1 cellular context compared by ENCODE assay signal in the genomic region with DNA sequence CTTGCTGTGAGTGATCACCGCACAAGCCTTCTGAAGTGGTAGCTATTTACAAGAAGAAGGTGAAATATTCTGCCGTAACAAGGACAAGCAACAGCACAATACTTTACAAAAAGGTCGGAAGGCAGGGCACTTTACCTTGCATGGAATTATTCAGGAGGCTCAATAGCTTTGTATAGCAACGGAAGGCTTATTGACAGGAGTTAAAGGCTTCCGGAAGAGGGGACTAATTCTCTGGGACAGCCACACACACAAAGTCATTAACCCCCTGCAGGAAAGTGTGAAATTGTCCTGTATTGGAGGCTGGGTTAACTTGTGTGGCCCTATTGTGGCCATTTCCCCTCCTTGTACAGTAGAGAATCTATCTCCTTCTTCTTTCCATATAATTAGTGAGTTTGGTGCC.
TF ChIP-seq lines count a peak whose summit lies in the region.

No MANE protein-coding gene starts in this region.

TF ChIP-seq in WTC11, 78 proteins besides CTCF, POLR2A, EP300 and RAD21 (continued from another document and continues in another):
- TF ChIP-seq, protein P1, sequence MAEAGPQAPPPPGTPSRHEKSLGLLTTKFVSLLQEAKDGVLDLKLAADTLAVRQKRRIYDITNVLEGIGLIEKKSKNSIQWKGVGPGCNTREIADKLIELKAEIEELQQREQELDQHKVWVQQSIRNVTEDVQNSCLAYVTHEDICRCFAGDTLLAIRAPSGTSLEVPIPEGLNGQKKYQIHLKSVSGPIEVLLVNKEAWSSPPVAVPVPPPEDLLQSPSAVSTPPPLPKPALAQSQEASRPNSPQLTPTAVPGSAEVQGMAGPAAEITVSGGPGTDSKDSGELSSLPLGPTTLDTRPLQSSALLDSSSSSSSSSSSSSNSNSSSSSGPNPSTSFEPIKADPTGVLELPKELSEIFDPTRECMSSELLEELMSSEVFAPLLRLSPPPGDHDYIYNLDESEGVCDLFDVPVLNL (CRISPR knock-in tag; IDR thresholded peaks at IDR 0.05; ENCODE audit: borderline replicate concordance, low read depth) = no peak
- TF ChIP-seq CBFB (CRISPR knock-in tag; IDR thresholded peaks at IDR 0.05; ENCODE audit: low read depth) (no peak), TCF7 (CRISPR knock-in tag; IDR thresholded peaks at IDR 0.05; ENCODE audit: low read depth) (no peak), MYBL2 (CRISPR knock-in tag; IDR thresholded peaks at IDR 0.05) (0 out of 2 replicates have a peak, but pooled peaks have one; percentile 33), ZNF219 (CRISPR knock-in tag; IDR thresholded peaks at IDR 0.05; ENCODE audit: borderline replicate concordance) (no peak), TEAD4 (CRISPR knock-in tag; IDR thresholded peaks at IDR 0.05) (no peak), NR2C2 (CRISPR knock-in tag; IDR thresholded peaks at IDR 0.05) (no peak), NFE2L1 (CRISPR knock-in tag; IDR thresholded peaks at IDR 0.05) (no peak), CREM (CRISPR knock-in tag; IDR thresholded peaks at IDR 0.05) (0 out of 2 replicates have a peak, but pooled peaks have one; percentile 52), SMAD4 (CRISPR knock-in tag; IDR thresholded peaks at IDR 0.05) (no peak), ZNF423 (CRISPR knock-in tag; IDR thresholded peaks at IDR 0.05) (0 out of 2 replicates have a peak, but pooled peaks have one; percentile 4), NR3C1 (CRISPR knock-in tag; conservative IDR thresholded peaks at IDR 0.05; ENCODE audit: low read depth) (no peak), NFATC4 (CRISPR knock-in tag; IDR thresholded peaks at IDR 0.05) (no peak), FOXP1 (CRISPR knock-in tag; IDR thresholded peaks at IDR 0.05; ENCODE audit: borderline replicate concordance) (no peak; the same call in 1 of the 2 replicates), GABPB1 (CRISPR knock-in tag; IDR thresholded peaks at IDR 0.05) (no peak), SOX15 (CRISPR knock-in tag; IDR thresholded peaks at IDR 0.05) (no peak), PRRX2 (CRISPR knock-in tag; IDR thresholded peaks at IDR 0.05) (0 out of 2 replicates have a peak, but pooled peaks have one; percentile 20)
- TF ChIP-seq, protein P2, sequence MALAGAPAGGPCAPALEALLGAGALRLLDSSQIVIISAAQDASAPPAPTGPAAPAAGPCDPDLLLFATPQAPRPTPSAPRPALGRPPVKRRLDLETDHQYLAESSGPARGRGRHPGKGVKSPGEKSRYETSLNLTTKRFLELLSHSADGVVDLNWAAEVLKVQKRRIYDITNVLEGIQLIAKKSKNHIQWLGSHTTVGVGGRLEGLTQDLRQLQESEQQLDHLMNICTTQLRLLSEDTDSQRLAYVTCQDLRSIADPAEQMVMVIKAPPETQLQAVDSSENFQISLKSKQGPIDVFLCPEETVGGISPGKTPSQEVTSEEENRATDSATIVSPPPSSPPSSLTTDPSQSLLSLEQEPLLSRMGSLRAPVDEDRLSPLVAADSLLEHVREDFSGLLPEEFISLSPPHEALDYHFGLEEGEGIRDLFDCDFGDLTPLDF (CRISPR knock-in tag; IDR thresholded peaks at IDR 0.05) = no peak
- TF ChIP-seq, protein P3, sequence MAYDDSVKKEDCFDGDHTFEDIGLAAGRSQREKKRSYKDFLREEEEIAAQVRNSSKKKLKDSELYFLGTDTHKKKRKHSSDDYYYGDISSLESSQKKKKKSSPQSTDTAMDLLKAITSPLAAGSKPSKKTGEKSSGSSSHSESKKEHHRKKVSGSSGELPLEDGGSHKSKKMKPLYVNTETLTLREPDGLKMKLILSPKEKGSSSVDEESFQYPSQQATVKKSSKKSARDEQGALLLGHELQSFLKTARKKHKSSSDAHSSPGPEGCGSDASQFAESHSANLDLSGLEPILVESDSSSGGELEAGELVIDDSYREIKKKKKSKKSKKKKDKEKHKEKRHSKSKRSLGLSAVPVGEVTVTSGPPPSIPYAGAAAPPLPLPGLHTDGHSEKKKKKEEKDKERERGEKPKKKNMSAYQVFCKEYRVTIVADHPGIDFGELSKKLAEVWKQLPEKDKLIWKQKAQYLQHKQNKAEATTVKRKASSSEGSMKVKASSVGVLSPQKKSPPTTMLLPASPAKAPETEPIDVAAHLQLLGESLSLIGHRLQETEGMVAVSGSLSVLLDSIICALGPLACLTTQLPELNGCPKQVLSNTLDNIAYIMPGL (CRISPR knock-in tag; IDR thresholded peaks at IDR 0.05) = 0 out of 2 replicates have a peak, but pooled peaks have one; percentile 29
- TF ChIP-seq, protein P4, sequence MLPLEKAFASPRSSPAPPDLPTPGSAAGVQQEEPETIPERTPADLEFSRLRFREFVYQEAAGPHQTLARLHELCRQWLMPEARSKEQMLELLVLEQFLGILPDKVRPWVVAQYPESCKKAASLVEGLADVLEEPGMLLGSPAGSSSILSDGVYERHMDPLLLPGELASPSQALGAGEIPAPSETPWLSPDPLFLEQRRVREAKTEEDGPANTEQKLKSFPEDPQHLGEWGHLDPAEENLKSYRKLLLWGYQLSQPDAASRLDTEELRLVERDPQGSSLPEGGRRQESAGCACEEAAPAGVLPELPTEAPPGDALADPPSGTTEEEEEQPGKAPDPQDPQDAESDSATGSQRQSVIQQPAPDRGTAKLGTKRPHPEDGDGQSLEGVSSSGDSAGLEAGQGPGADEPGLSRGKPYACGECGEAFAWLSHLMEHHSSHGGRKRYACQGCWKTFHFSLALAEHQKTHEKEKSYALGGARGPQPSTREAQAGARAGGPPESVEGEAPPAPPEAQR (CRISPR knock-in tag; IDR thresholded peaks at IDR 0.05) = no peak
- TF ChIP-seq, protein P5, sequence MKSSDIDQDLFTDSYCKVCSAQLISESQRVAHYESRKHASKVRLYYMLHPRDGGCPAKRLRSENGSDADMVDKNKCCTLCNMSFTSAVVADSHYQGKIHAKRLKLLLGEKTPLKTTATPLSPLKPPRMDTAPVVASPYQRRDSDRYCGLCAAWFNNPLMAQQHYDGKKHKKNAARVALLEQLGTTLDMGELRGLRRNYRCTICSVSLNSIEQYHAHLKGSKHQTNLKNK (CRISPR knock-in tag; IDR thresholded peaks at IDR 0.05) = no peak
- TF ChIP-seq, protein P6, sequence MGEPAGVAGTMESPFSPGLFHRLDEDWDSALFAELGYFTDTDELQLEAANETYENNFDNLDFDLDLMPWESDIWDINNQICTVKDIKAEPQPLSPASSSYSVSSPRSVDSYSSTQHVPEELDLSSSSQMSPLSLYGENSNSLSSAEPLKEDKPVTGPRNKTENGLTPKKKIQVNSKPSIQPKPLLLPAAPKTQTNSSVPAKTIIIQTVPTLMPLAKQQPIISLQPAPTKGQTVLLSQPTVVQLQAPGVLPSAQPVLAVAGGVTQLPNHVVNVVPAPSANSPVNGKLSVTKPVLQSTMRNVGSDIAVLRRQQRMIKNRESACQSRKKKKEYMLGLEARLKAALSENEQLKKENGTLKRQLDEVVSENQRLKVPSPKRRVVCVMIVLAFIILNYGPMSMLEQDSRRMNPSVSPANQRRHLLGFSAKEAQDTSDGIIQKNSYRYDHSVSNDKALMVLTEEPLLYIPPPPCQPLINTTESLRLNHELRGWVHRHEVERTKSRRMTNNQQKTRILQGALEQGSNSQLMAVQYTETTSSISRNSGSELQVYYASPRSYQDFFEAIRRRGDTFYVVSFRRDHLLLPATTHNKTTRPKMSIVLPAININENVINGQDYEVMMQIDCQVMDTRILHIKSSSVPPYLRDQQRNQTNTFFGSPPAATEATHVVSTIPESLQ (CRISPR knock-in tag; IDR thresholded peaks at IDR 0.05) = no peak
- TF ChIP-seq, protein P7, sequence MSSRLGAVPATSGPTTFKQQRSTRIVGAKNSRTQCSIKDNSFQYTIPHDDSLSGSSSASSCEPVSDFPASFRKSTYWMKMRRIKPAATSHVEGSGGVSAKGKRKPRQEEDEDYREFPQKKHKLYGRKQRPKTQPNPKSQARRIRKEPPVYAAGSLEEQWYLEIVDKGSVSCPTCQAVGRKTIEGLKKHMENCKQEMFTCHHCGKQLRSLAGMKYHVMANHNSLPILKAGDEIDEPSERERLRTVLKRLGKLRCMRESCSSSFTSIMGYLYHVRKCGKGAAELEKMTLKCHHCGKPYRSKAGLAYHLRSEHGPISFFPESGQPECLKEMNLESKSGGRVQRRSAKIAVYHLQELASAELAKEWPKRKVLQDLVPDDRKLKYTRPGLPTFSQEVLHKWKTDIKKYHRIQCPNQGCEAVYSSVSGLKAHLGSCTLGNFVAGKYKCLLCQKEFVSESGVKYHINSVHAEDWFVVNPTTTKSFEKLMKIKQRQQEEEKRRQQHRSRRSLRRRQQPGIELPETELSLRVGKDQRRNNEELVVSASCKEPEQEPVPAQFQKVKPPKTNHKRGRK (CRISPR knock-in tag; IDR thresholded peaks at IDR 0.05; ENCODE audit: borderline replicate concordance) = no peak
- TF ChIP-seq, protein P8, sequence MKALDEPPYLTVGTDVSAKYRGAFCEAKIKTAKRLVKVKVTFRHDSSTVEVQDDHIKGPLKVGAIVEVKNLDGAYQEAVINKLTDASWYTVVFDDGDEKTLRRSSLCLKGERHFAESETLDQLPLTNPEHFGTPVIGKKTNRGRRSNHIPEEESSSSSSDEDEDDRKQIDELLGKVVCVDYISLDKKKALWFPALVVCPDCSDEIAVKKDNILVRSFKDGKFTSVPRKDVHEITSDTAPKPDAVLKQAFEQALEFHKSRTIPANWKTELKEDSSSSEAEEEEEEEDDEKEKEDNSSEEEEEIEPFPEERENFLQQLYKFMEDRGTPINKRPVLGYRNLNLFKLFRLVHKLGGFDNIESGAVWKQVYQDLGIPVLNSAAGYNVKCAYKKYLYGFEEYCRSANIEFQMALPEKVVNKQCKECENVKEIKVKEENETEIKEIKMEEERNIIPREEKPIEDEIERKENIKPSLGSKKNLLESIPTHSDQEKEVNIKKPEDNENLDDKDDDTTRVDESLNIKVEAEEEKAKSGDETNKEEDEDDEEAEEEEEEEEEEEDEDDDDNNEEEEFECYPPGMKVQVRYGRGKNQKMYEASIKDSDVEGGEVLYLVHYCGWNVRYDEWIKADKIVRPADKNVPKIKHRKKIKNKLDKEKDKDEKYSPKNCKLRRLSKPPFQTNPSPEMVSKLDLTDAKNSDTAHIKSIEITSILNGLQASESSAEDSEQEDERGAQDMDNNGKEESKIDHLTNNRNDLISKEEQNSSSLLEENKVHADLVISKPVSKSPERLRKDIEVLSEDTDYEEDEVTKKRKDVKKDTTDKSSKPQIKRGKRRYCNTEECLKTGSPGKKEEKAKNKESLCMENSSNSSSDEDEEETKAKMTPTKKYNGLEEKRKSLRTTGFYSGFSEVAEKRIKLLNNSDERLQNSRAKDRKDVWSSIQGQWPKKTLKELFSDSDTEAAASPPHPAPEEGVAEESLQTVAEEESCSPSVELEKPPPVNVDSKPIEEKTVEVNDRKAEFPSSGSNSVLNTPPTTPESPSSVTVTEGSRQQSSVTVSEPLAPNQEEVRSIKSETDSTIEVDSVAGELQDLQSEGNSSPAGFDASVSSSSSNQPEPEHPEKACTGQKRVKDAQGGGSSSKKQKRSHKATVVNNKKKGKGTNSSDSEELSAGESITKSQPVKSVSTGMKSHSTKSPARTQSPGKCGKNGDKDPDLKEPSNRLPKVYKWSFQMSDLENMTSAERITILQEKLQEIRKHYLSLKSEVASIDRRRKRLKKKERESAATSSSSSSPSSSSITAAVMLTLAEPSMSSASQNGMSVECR (CRISPR knock-in tag; IDR thresholded peaks at IDR 0.05; ENCODE audit: borderline replicate concordance) = no peak
- TF ChIP-seq, protein P9, sequence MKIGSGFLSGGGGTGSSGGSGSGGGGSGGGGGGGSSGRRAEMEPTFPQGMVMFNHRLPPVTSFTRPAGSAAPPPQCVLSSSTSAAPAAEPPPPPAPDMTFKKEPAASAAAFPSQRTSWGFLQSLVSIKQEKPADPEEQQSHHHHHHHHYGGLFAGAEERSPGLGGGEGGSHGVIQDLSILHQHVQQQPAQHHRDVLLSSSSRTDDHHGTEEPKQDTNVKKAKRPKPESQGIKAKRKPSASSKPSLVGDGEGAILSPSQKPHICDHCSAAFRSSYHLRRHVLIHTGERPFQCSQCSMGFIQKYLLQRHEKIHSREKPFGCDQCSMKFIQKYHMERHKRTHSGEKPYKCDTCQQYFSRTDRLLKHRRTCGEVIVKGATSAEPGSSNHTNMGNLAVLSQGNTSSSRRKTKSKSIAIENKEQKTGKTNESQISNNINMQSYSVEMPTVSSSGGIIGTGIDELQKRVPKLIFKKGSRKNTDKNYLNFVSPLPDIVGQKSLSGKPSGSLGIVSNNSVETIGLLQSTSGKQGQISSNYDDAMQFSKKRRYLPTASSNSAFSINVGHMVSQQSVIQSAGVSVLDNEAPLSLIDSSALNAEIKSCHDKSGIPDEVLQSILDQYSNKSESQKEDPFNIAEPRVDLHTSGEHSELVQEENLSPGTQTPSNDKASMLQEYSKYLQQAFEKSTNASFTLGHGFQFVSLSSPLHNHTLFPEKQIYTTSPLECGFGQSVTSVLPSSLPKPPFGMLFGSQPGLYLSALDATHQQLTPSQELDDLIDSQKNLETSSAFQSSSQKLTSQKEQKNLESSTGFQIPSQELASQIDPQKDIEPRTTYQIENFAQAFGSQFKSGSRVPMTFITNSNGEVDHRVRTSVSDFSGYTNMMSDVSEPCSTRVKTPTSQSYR (CRISPR knock-in tag; IDR thresholded peaks at IDR 0.05) = no peak
- TF ChIP-seq, protein P10, sequence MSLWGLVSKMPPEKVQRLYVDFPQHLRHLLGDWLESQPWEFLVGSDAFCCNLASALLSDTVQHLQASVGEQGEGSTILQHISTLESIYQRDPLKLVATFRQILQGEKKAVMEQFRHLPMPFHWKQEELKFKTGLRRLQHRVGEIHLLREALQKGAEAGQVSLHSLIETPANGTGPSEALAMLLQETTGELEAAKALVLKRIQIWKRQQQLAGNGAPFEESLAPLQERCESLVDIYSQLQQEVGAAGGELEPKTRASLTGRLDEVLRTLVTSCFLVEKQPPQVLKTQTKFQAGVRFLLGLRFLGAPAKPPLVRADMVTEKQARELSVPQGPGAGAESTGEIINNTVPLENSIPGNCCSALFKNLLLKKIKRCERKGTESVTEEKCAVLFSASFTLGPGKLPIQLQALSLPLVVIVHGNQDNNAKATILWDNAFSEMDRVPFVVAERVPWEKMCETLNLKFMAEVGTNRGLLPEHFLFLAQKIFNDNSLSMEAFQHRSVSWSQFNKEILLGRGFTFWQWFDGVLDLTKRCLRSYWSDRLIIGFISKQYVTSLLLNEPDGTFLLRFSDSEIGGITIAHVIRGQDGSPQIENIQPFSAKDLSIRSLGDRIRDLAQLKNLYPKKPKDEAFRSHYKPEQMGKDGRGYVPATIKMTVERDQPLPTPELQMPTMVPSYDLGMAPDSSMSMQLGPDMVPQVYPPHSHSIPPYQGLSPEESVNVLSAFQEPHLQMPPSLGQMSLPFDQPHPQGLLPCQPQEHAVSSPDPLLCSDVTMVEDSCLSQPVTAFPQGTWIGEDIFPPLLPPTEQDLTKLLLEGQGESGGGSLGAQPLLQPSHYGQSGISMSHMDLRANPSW (CRISPR knock-in tag; conservative IDR thresholded peaks at IDR 0.05; ENCODE audit: low read depth) = no peak
- TF ChIP-seq, protein P11, sequence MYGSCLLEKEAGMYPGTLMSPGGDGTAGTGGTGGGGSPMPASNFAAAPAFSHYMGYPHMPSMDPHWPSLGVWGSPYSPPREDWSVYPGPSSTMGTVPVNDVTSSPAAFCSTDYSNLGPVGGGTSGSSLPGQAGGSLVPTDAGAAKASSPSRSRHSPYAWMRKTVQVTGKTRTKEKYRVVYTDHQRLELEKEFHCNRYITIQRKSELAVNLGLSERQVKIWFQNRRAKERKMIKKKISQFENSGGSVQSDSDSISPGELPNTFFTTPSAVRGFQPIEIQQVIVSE (CRISPR knock-in tag; IDR thresholded peaks at IDR 0.05; ENCODE audit: borderline replicate concordance) = no peak
- TF ChIP-seq, protein P12, sequence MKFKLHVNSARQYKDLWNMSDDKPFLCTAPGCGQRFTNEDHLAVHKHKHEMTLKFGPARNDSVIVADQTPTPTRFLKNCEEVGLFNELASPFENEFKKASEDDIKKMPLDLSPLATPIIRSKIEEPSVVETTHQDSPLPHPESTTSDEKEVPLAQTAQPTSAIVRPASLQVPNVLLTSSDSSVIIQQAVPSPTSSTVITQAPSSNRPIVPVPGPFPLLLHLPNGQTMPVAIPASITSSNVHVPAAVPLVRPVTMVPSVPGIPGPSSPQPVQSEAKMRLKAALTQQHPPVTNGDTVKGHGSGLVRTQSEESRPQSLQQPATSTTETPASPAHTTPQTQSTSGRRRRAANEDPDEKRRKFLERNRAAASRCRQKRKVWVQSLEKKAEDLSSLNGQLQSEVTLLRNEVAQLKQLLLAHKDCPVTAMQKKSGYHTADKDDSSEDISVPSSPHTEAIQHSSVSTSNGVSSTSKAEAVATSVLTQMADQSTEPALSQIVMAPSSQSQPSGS (CRISPR knock-in tag; IDR thresholded peaks at IDR 0.05; ENCODE audit: borderline replicate concordance, low read depth) = no peak
